10 cellular contexts compared by ENCODE assay signal in genomic region chr3:146975476-146975875, GRCh38.
DNase-seq lines count a peak whose midpoint lies in the region.
"Had no signal": no experiment of that assay in that cellular context is flagged by ENCODE, and none has a peak within 500 bp of the region (broad histone marks: within the 10 kb centered on the region; RNA-seq: fewer than 3 reads in every experiment).

No MANE protein-coding gene starts in this region.

- DNase-seq in DMS 273 (lab: John Stamatoyannopoulos, UW; ENCODE audit: unreplicated experiment) (peak; percentile 41), DMS 273 treated with DMSO at 0.1 percent for 48 hours (lab: John Stamatoyannopoulos, UW) (no peak), NCI-H524 treated with DMSO at 0.1 percent for 48 hours (lab: John Stamatoyannopoulos, UW) (peak; percentile 67), dermis blood vessel endothelial cell (peak; percentile 1), pons (ENCODE audit: low spot score) (peak; percentile 9), DMS53 (lab: John Stamatoyannopoulos, UW) (no peak), HCEC 1CT (no peak)
- DNase-seq: CD8-positive, alpha-beta T cell; COR-L47; GM23248 had no signal

Comparison
In these comparisons a context has a peak if more than half of its experiments do, and no peak if none do; other contexts are left out.
1. DNase-seq: peak in DMS 273 (single experiment), NCI-H524 treated with DMSO at 0.1 percent for 48 hours (single experiment), dermis blood vessel endothelial cell (single experiment) and pons (single experiment); none in DMS 273 treated with DMSO at 0.1 percent for 48 hours (single experiment), DMS53 (single experiment) and HCEC 1CT (single experiment).